ENCODE assay signal across 18 cellular contexts in genomic region chr5:14627270-14627669, GRCh38. TPM values are rescaled to one million over a fixed set of nuclear protein-coding genes. Genes with fewer than 3 reads are reported as not detected.
DNase-seq lines count a peak whose midpoint lies in the region; ATAC-seq, FAIRE-seq and TF ChIP-seq lines count a peak whose summit lies in the region.
"Had no signal": no experiment of that assay in that cellular context is flagged by ENCODE, and none has a peak within 500 bp of the region (broad histone marks: within the 10 kb centered on the region; RNA-seq: fewer than 3 reads in every experiment).

No MANE protein-coding gene starts in this region.

- intact Hi-C loops in PC-3 (cut with micrococcal nuclease) = loop anchor here (2.0 to 5.0 kb wide), 2 partner anchors 44 to 220 kb away; no protein-coding TSS in a partner anchor

- H3K27me3 ChIP-seq in PC-3 (ENCODE audit: low read length) (no peaks in the 10 kb centered on the region), foreskin keratinocyte (no peaks in the 10 kb centered on the region)

- H3K4me2 ChIP-seq in PC-3 (ENCODE audit: low read length) = 0 out of 2 replicates have a peak overlapping the region, but pooled peaks have one; percentile 3

- no peaks in the 10 kb centered on the region for H3K9me3 Mint-ChIP-seq in nephron progenitor cell
- H3K9me3 Mint-ChIP-seq: HFFc6 had no signal

- H3K4me3 ChIP-seq in PC-3 (ENCODE audit: low read length) = no peak overlapping the region
- H3K4me3 ChIP-seq: GM12878, HAP-1 had no signal

- no peak overlapping the region for H2AFZ ChIP-seq in PC-3 (ENCODE audit: low read length)

- H3K27me3 Mint-ChIP-seq in nephron progenitor cell (ENCODE audit: low read depth, poor library complexity) = peaks cover 11% of the 10 kb centered on the region

- H3K9me2 ChIP-seq in PC-3 (replicated peaks; ENCODE audit: low read length) = no peaks in the 10 kb centered on the region

- H3K4me1 ChIP-seq in PC-3 (ENCODE audit: insufficient read depth, low read length) (peaks cover 16% of the 10 kb centered on the region), foreskin keratinocyte (no peaks in the 10 kb centered on the region)
- H3K4me1 ChIP-seq: Caco-2, HAP-1 had no signal

- FAIRE-seq in GM19239 (lab: Jason Lieb, UNC) = no peak
- FAIRE-seq: GM12878, GM18507, H1, HepG2, HTR-8/SVneo had no signal

- H3K36me3 Mint-ChIP-seq in nephron progenitor cell (ENCODE audit: low read depth) = no peaks in the 10 kb centered on the region
- H3K36me3 Mint-ChIP-seq: CD8-positive, alpha-beta memory T cell had no signal

- H3K79me2 ChIP-seq in PC-3 (ENCODE audit: low read length) = no peaks in the 10 kb centered on the region

- H3K9ac ChIP-seq in PC-3 (ENCODE audit: low read length) = no peak overlapping the region

- H4K20me1 ChIP-seq in PC-3 (ENCODE audit: low read length) = no peaks in the 10 kb centered on the region

- DNase-seq in HT-29 (ENCODE audit: low spot score) = peak; percentile 11
- DNase-seq in PC-3 = peak; percentile 84
- DNase-seq in foreskin keratinocyte = peak; percentile 16 to 35
- no peak for DNase-seq in nephron progenitor cell
- no peak for DNase-seq in stimulated activated CD4-positive, alpha-beta T cell treated with anti-CD3 and anti-CD28 coated beads, Interleukin-1b, Interleukin-23, amount 100 ng/mL, for 48 hours
- no peak for DNase-seq in GM19239 (ENCODE audit: insufficient read length, low spot score)
- no peak for DNase-seq in activated T-cell treated with anti-CD3 and anti-CD28 coated beads, Interleukin-2, amount 50 U/mL, for 48 hours
- DNase-seq: Caco-2; CD8-positive, alpha-beta memory T cell; DMS79; HFFc6 had no signal

- H3K27ac Mint-ChIP-seq in nephron progenitor cell = no peak overlapping the region
- H3K27ac Mint-ChIP-seq: HFFc6 had no signal

- no peaks in the 10 kb centered on the region for H3K9me3 ChIP-seq in PC-3 (ENCODE audit: low read length)
- H3K9me3 ChIP-seq: Caco-2, HAP-1 had no signal

- peak; percentile 72 for ATAC-seq in PC-3
- ATAC-seq in foreskin keratinocyte = peak; percentile 15
- ATAC-seq: GM12878, HepG2 had no signal

- no peaks in the 10 kb centered on the region for H3K36me3 ChIP-seq in PC-3 (ENCODE audit: low read depth, low read length)
- H3K36me3 ChIP-seq: HAP-1 had no signal

- H3K27ac ChIP-seq in PC-3 (ENCODE audit: low read length) = no peak overlapping the region
- H3K27ac ChIP-seq in foreskin keratinocyte = no peak overlapping the region

- peaks cover 9% of the 10 kb centered on the region for H3K4me1 Mint-ChIP-seq in nephron progenitor cell
- H3K4me1 Mint-ChIP-seq: CD8-positive, alpha-beta memory T cell had no signal

- POLR2A ChIA-PET in PC-3 (lab: Charles Lee; ENCODE audit: unreplicated experiment) = no interaction called here

- CTCF ChIA-PET in PC-3 (lab: Charles Lee) = no interaction called here

- peaks cover 5% of the 10 kb centered on the region for H3F3A ChIP-seq in PC-3 (ENCODE audit: low read length, unreplicated experiment)

- no peak overlapping the region for H3K4me3 Mint-ChIP-seq in nephron progenitor cell
- H3K4me3 Mint-ChIP-seq: CD14-positive monocyte; CD8-positive, alpha-beta memory T cell; HFFc6 had no signal

- no peak for TF ChIP-seq CTCF in PC-3 (conservative IDR thresholded peaks at IDR 0.05; ENCODE audit: low read depth, low read length)
- no peak for TF ChIP-seq CTCF in foreskin keratinocyte (conservative IDR thresholded peaks at IDR 0.05)
- no peak for TF ChIP-seq CTCF in nephron progenitor cell (IDR thresholded peaks at IDR 0.05)

- no TSS peak for BruUV-seq in PC-3 (replicated peaks; lab: Mats Ljungman, UMichigan)

RNA-seq across cellular contexts. Expression of gene OTULIN, which starts 37.2 kb away (rescaled TPM):
- total RNA-seq in HT-29 (2014; rRNA removed; shearing (Covaris generic)) = 20.4 and 21.0 TPM in 2 replicates
- 22.4 and 26.7 TPM in 2 replicates for total RNA-seq in PC-3 (2014; rRNA removed)
- total RNA-seq in foreskin keratinocyte = 25.2 and 26.2 TPM in 2 replicates
- 9.0 and 11.4 TPM in 2 replicates for polyA plus RNA-seq in foreskin keratinocyte

RNA-seq across cellular contexts. Expression of gene OTULINL, which starts 45.7 kb away (rescaled TPM):
- total RNA-seq in HT-29 (2014; rRNA removed; shearing (Covaris generic)) = 7.5 and 8.6 TPM in 2 replicates
- 46.4 and 54.6 TPM in 2 replicates for total RNA-seq in PC-3 (2014; rRNA removed)
- total RNA-seq in foreskin keratinocyte = 1.8 and 2.0 TPM in 2 replicates
- 1.0 and 1.2 TPM in 2 replicates for polyA plus RNA-seq in foreskin keratinocyte

Comparison
In these comparisons a context has a peak if more than half of its experiments do, and no peak if none do; other contexts are left out.
1. DNase-seq: peak in HT-29 (single experiment), PC-3 (single experiment) and foreskin keratinocyte (2 of 2); none in nephron progenitor cell (single experiment), stimulated activated CD4-positive, alpha-beta T cell treated with anti-CD3 and anti-CD28 coated beads, Interleukin-1b, Interleukin-23, amount 100 ng/mL, for 48 hours (single experiment), GM19239 (single experiment) and activated T-cell treated with anti-CD3 and anti-CD28 coated beads, Interleukin-2, amount 50 U/mL, for 48 hours (0 of 2).